Comparison of ENCODE assay signal across 20 cellular contexts in the genomic region with DNA sequence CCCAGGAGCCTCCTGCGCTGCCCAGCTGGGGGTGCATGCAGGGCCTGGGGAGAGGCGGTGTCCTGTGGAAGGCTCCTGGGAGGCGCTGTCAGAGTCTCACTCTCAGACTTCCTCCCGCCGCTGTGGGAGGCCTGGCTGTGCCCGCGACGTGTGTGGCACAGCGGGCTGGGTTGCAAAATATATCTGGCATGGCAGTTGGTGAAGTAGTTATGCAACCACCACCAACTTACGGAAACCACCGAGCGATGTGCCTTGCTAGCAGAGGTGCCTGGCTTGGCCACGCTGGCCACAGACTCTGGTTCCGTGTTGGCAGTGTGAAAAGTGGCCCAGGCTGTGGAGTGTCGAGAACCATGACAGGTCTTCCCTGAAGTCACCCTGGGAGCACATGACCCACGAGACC. TPM values are rescaled to one million over a fixed set of nuclear protein-coding genes. Genes with fewer than 3 reads are reported as not detected.
"Had no signal": no experiment of that assay in that cellular context is flagged by ENCODE, and none has a peak within 500 bp of the region (broad histone marks: within the 10 kb centered on the region; RNA-seq: fewer than 3 reads in every experiment).

No MANE protein-coding gene starts in this region.

- H3K36me3 Mint-ChIP-seq: activated CD4-positive, alpha-beta memory T cell treated with anti-CD3 and anti-CD28 coated beads for 36 hours; activated naive CD8-positive, alpha-beta T cell treated with anti-CD3 and anti-CD28 coated beads, Interleukin-2, amount 10 ng/mL, durations not matched to agents 7 days and 5 days; memory B cell had no signal

- H3K9me3 Mint-ChIP-seq: activated CD4-positive, alpha-beta memory T cell treated with anti-CD3 and anti-CD28 coated beads for 36 hours; activated naive CD8-positive, alpha-beta T cell treated with anti-CD3 and anti-CD28 coated beads, Interleukin-2, amount 10 ng/mL, durations not matched to agents 7 days and 5 days; activated T-cell treated with anti-CD3 and anti-CD28 coated beads, Interleukin-2, amount 50 U/mL, for 4 hours; memory B cell; nephron progenitor cell had no signal

- H3K9me3 ChIP-seq: ascending aorta, esophagus squamous epithelium, sigmoid colon had no signal

- DNase-seq: activated CD4-positive, alpha-beta memory T cell treated with anti-CD3 and anti-CD28 coated beads for 36 hours; activated gamma-delta T cell; activated naive CD8-positive, alpha-beta T cell treated with anti-CD3 and anti-CD28 coated beads, Interleukin-2, amount 10 ng/mL, durations not matched to agents 7 days and 5 days; activated T-cell treated with anti-CD3 and anti-CD28 coated beads, Interleukin-2, amount 50 U/mL, for 4 hours; dorsolateral prefrontal cortex; esophagus squamous epithelium; foreskin fibroblast; glutamatergic neuron; nephron progenitor cell; sigmoid colon; stimulated activated CD4-positive, alpha-beta T cell treated with anti-CD3 and anti-CD28 coated beads, Interleukin-2, amount 100 ng/mL, for 24 hours; stimulated activated naive CD4-positive, alpha-beta T cell treated with Interleukin-2 at 50 U/mL for 16 hours had no signal

- H3K27me3 ChIP-seq: ascending aorta had no signal

- H3K4me3 Mint-ChIP-seq: activated CD4-positive, alpha-beta memory T cell treated with anti-CD3 and anti-CD28 coated beads for 36 hours; activated naive CD8-positive, alpha-beta T cell treated with anti-CD3 and anti-CD28 coated beads, Interleukin-2, amount 10 ng/mL, durations not matched to agents 7 days and 5 days; activated T-cell treated with anti-CD3 and anti-CD28 coated beads, Interleukin-2, amount 50 U/mL, for 4 hours; memory B cell; nephron progenitor cell had no signal

- H3K4me3 ChIP-seq: ascending aorta, dorsolateral prefrontal cortex, esophagus squamous epithelium, sigmoid colon had no signal

- ATAC-seq: activated T-cell treated with anti-CD3 and anti-CD28 coated beads, Interleukin-2, amount 50 U/mL, for 4 hours; left lobe of liver had no signal

- H3K27ac Mint-ChIP-seq: activated CD4-positive, alpha-beta memory T cell treated with anti-CD3 and anti-CD28 coated beads for 36 hours; activated naive CD8-positive, alpha-beta T cell treated with anti-CD3 and anti-CD28 coated beads, Interleukin-2, amount 10 ng/mL, durations not matched to agents 7 days and 5 days; memory B cell; nephron progenitor cell had no signal

- H3K4me1 Mint-ChIP-seq: activated naive CD8-positive, alpha-beta T cell treated with anti-CD3 and anti-CD28 coated beads, Interleukin-2, amount 10 ng/mL, durations not matched to agents 7 days and 5 days; memory B cell; nephron progenitor cell had no signal

- H3K36me3 ChIP-seq: ascending aorta, esophagus squamous epithelium, sigmoid colon had no signal

- H3K27ac ChIP-seq: ascending aorta, dorsolateral prefrontal cortex, esophagus squamous epithelium, sigmoid colon had no signal

- H3K4me1 ChIP-seq: ascending aorta, esophagus squamous epithelium, sigmoid colon had no signal

RNA-seq across cellular contexts. Expression of a gene that starts 30.6 kb away (rescaled TPM):
- total RNA-seq: activated CD4-positive, alpha-beta memory T cell treated with anti-CD3 and anti-CD28 coated beads for 36 hours; activated naive CD8-positive, alpha-beta T cell treated with anti-CD3 and anti-CD28 coated beads, Interleukin-2, amount 10 ng/mL, durations not matched to agents 7 days and 5 days had no signal

RNA-seq across cellular contexts. Expression of a gene that starts 56.9 kb away (rescaled TPM):
- total RNA-seq: activated CD4-positive, alpha-beta memory T cell treated with anti-CD3 and anti-CD28 coated beads for 36 hours; activated naive CD8-positive, alpha-beta T cell treated with anti-CD3 and anti-CD28 coated beads, Interleukin-2, amount 10 ng/mL, durations not matched to agents 7 days and 5 days; activated T-cell treated with anti-CD3 and anti-CD28 coated beads, Interleukin-2, amount 50 U/mL, for 4 hours; ascending aorta; bronchial epithelial cell; chondrocyte; dorsolateral prefrontal cortex; esophagus squamous epithelium; left lobe of liver; osteoblast; pulmonary artery endothelial cell; sigmoid colon; ureter had no signal
- polyA plus RNA-seq: sigmoid colon had no signal
